18 cellular contexts compared by ENCODE assay signal in the genomic region with DNA sequence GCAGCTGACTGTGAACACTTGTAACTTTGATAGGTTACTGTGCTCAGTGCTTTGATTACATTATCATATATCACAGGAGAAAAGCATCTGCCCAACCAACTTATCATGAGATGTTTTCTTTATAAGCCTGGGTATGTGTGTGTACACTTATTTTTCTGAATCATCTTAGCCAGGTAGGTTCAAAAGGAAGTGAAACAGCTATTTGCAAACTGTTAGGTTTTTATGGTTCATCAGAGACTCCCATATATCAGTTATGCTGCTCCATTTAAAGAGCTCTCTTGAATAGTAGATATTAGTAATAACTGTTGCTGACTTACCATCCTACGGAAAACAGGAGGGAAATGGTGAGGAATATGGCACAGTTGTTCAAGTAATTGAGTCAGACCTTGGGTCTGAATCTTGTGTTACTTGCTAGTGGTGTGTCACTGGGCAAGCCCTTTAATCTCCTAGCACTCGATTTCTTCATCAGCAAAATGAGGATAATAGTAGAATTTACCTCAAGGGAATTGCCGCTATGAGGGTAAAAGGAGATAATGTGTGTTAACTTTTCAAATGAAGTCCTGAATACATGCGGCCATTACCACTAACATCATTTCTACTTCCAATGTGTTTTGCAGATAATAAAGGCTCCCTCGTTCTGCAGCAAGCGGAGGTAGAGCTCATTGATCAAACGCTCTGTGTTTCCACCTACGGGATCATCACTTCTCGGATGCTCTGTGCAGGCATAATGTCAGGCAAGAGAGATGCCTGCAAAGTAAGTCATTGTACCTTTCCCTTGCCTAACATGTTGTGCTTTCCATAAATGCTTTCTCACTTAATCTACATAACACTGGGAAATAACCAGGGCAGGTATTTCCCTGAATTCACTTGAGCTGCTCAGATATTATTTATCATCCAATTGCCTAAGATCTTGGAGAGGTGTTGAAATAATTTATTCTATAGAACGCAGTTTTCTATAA. TPM values are rescaled to one million over a fixed set of nuclear protein-coding genes. Genes with fewer than 3 reads are reported as not detected.
"Had no signal": no experiment of that assay in that cellular context is flagged by ENCODE, and none has a peak within 500 bp of the region (broad histone marks: within the 10 kb centered on the region; RNA-seq: fewer than 3 reads in every experiment).

No MANE protein-coding gene starts in this region.

- H3K36me3 Mint-ChIP-seq: activated naive CD8-positive, alpha-beta T cell treated with anti-CD3 and anti-CD28 coated beads for 36 hours; immature natural killer cell; stimulated activated effector memory CD8-positive, alpha-beta T cell treated with anti-CD3 and anti-CD28 coated beads, Interleukin-12 subunit alpha, Interleukin-12 subunit beta, amount 100 ng/mL, for 72 hours had no signal

- H3K27me3 Mint-ChIP-seq: activated naive CD8-positive, alpha-beta T cell treated with anti-CD3 and anti-CD28 coated beads for 36 hours had no signal

- H3K9me3 ChIP-seq: body of pancreas, colonic mucosa, esophagus squamous epithelium, tibial artery had no signal

- H3K9me3 Mint-ChIP-seq: activated naive CD8-positive, alpha-beta T cell treated with anti-CD3 and anti-CD28 coated beads for 36 hours; activated T-helper 1 cell treated with anti-CD3 and anti-CD28 coated beads, Interleukin-12 subunit alpha, Interleukin-12 subunit beta, Interleukin-2, Interleukin-4 antibody, amounts not matched to agents 30 ng/mL and 10 ng/mL and 1 ng/mL, durations not matched to agents 14 hours and 24 hours and 36 hours; immature natural killer cell; nephron; stimulated activated effector memory CD8-positive, alpha-beta T cell treated with anti-CD3 and anti-CD28 coated beads, Interleukin-12 subunit alpha, Interleukin-12 subunit beta, amount 100 ng/mL, for 72 hours; T-helper 2 cell treated with Interferon-gamma antibody and Interleukin-4, amounts not matched to agents 5 μg/mL and 100 μg/mL, for 36 hours had no signal

- H3K36me3 ChIP-seq: colonic mucosa, esophagus squamous epithelium, tibial artery had no signal

- DNase-seq: activated CD4-positive, alpha-beta T cell treated with anti-CD3 and anti-CD28 coated beads, Interleukin-2, amount 50 U/mL, for 1 hour; activated CD4-positive, CD25-positive, alpha-beta regulatory T cell; activated naive CD8-positive, alpha-beta T cell treated with anti-CD3 and anti-CD28 coated beads for 36 hours; amygdala; body of pancreas; central memory CD4-positive, alpha-beta T cell; colonic mucosa; esophagus squamous epithelium; foreskin fibroblast; glutamatergic neuron; immature natural killer cell; posterior cingulate gyrus; tibial artery had no signal

- H3K4me3 ChIP-seq: body of pancreas, colonic mucosa, esophagus squamous epithelium, tibial artery had no signal

- H3K4me3 Mint-ChIP-seq: activated naive CD8-positive, alpha-beta T cell treated with anti-CD3 and anti-CD28 coated beads for 36 hours; activated T-helper 1 cell treated with anti-CD3 and anti-CD28 coated beads, Interleukin-12 subunit alpha, Interleukin-12 subunit beta, Interleukin-2, Interleukin-4 antibody, amounts not matched to agents 30 ng/mL and 10 ng/mL and 1 ng/mL, durations not matched to agents 14 hours and 24 hours and 36 hours; immature natural killer cell; nephron; stimulated activated effector memory CD8-positive, alpha-beta T cell treated with anti-CD3 and anti-CD28 coated beads, Interleukin-12 subunit alpha, Interleukin-12 subunit beta, amount 100 ng/mL, for 72 hours; T-helper 2 cell treated with Interferon-gamma antibody and Interleukin-4, amounts not matched to agents 5 μg/mL and 100 μg/mL, for 36 hours had no signal

- ATAC-seq: body of pancreas; stimulated activated effector memory CD8-positive, alpha-beta T cell treated with anti-CD3 and anti-CD28 coated beads, Interleukin-12 subunit alpha, Interleukin-12 subunit beta, amount 100 ng/mL, for 72 hours had no signal

- H3K27ac ChIP-seq: body of pancreas, colonic mucosa, esophagus squamous epithelium, tibial artery had no signal

- H3K4me1 Mint-ChIP-seq: immature natural killer cell had no signal

- H3K27ac Mint-ChIP-seq: activated naive CD8-positive, alpha-beta T cell treated with anti-CD3 and anti-CD28 coated beads for 36 hours; activated T-helper 1 cell treated with anti-CD3 and anti-CD28 coated beads, Interleukin-12 subunit alpha, Interleukin-12 subunit beta, Interleukin-2, Interleukin-4 antibody, amounts not matched to agents 30 ng/mL and 10 ng/mL and 1 ng/mL, durations not matched to agents 14 hours and 24 hours and 36 hours; immature natural killer cell; nephron; stimulated activated effector memory CD8-positive, alpha-beta T cell treated with anti-CD3 and anti-CD28 coated beads, Interleukin-12 subunit alpha, Interleukin-12 subunit beta, amount 100 ng/mL, for 72 hours; T-helper 2 cell treated with Interferon-gamma antibody and Interleukin-4, amounts not matched to agents 5 μg/mL and 100 μg/mL, for 36 hours had no signal

- H3K27me3 ChIP-seq: body of pancreas, colonic mucosa, esophagus squamous epithelium, tibial artery had no signal

RNA-seq across cellular contexts. Expression of a gene that starts 43.9 kb away (rescaled TPM):
- total RNA-seq: activated CD8-positive, alpha-beta memory T cell treated with anti-CD3 and anti-CD28 coated beads for 36 hours; activated naive CD8-positive, alpha-beta T cell treated with anti-CD3 and anti-CD28 coated beads for 36 hours; activated T-helper 1 cell treated with anti-CD3 and anti-CD28 coated beads, Interleukin-12 subunit alpha, Interleukin-12 subunit beta, Interleukin-2, Interleukin-4 antibody, amounts not matched to agents 30 ng/mL and 10 ng/mL and 1 ng/mL, durations not matched to agents 14 hours and 24 hours and 36 hours; body of pancreas; colonic mucosa; esophagus squamous epithelium had no signal

RNA-seq across cellular contexts. Expression of a gene that starts 54.6 kb away (rescaled TPM):
- total RNA-seq: body of pancreas had no signal
